8 cellular contexts compared by ENCODE assay signal in genomic region chr10:77603529-77603927, GRCh38. TPM values are rescaled to one million over a fixed set of nuclear protein-coding genes. Genes with fewer than 3 reads are reported as not detected.
DNase-seq lines count a peak whose midpoint lies in the region; ATAC-seq lines count a peak whose summit lies in the region.

No MANE protein-coding gene starts in this region.

- no peak overlapping the region for H3K4me3 Mint-ChIP-seq in activated T-helper 2 cell treated with anti-CD3 and anti-CD28 coated beads, Interferon-gamma antibody, Interleukin-2, Interleukin-4, amounts not matched to agents 10 μg/mL and 5 μg/mL and 100 μg/mL, durations not matched to agents 14 hours and 24 hours and 36 hours (ENCODE audit: low read depth)

- no peaks in the 10 kb centered on the region for H3K9me3 Mint-ChIP-seq in activated T-helper 2 cell treated with anti-CD3 and anti-CD28 coated beads, Interferon-gamma antibody, Interleukin-2, Interleukin-4, amounts not matched to agents 10 μg/mL and 5 μg/mL and 100 μg/mL, durations not matched to agents 14 hours and 24 hours and 36 hours

- ATAC-seq in GM21723 (IDR thresholded peaks at IDR 0.05; ENCODE audit: unreplicated experiment): peak; percentile 59
- peak; percentile 80 for ATAC-seq in left colon
- ATAC-seq in GM21737 (IDR thresholded peaks at IDR 0.05; ENCODE audit: unreplicated experiment): no peak

- intact Hi-C loops in left colon (cut with DNase I, micrococcal nuclease): no loop called here
- intact Hi-C loops in activated T-helper 2 cell treated with anti-CD3 and anti-CD28 coated beads, Interferon-gamma antibody, Interleukin-2, Interleukin-4, amounts not matched to agents 10 μg/mL and 5 μg/mL and 100 μg/mL, durations not matched to agents 14 hours and 24 hours and 36 hours (cut with micrococcal nuclease): no loop called here

- no peaks in the 10 kb centered on the region for H3K36me3 Mint-ChIP-seq in activated T-helper 2 cell treated with anti-CD3 and anti-CD28 coated beads, Interferon-gamma antibody, Interleukin-2, Interleukin-4, amounts not matched to agents 10 μg/mL and 5 μg/mL and 100 μg/mL, durations not matched to agents 14 hours and 24 hours and 36 hours (ENCODE audit: low read depth)

- DNase-seq in Caki2 (ENCODE audit: low read depth): peak; percentile 39
- peak; percentile 9 for DNase-seq in NCI-H82 treated with DMSO at 0.1 percent for 48 hours (lab: John Stamatoyannopoulos, UW; ENCODE audit: unreplicated experiment)
- peak; percentile 78 to 85 for DNase-seq in left colon
- DNase-seq in HT-29 (ENCODE audit: low spot score): no peak
- no peak for DNase-seq in NCI-H1417 treated with DMSO at 0.1 percent for 48 hours (lab: John Stamatoyannopoulos, UW)
- DNase-seq in activated T-helper 2 cell treated with anti-CD3 and anti-CD28 coated beads, Interferon-gamma antibody, Interleukin-2, Interleukin-4, amounts not matched to agents 10 μg/mL and 5 μg/mL and 100 μg/mL, durations not matched to agents 14 hours and 24 hours and 36 hours (ENCODE audit: low spot score): no peak

- no peak overlapping the region for H3K27ac Mint-ChIP-seq in activated T-helper 2 cell treated with anti-CD3 and anti-CD28 coated beads, Interferon-gamma antibody, Interleukin-2, Interleukin-4, amounts not matched to agents 10 μg/mL and 5 μg/mL and 100 μg/mL, durations not matched to agents 14 hours and 24 hours and 36 hours

- H3K4me1 Mint-ChIP-seq in activated T-helper 2 cell treated with anti-CD3 and anti-CD28 coated beads, Interferon-gamma antibody, Interleukin-2, Interleukin-4, amounts not matched to agents 10 μg/mL and 5 μg/mL and 100 μg/mL, durations not matched to agents 14 hours and 24 hours and 36 hours (ENCODE audit: low read depth): peaks cover 5% of the 10 kb centered on the region

- peaks cover 2% of the 10 kb centered on the region for H3K27me3 Mint-ChIP-seq in activated T-helper 2 cell treated with anti-CD3 and anti-CD28 coated beads, Interferon-gamma antibody, Interleukin-2, Interleukin-4, amounts not matched to agents 10 μg/mL and 5 μg/mL and 100 μg/mL, durations not matched to agents 14 hours and 24 hours and 36 hours (ENCODE audit: low read depth)

- in situ Hi-C loops in Caki2 (cut with HindIII; ENCODE audit: low pct_unique_long_range_greater_than_20kb, low sequenced_read_pairs): no loop called here

RNA-seq across cellular contexts. Expression of gene KCNMA1, which starts 34.1 kb away (rescaled TPM):
- total RNA-seq in Caki2 (2014; rRNA removed; shearing (Covaris generic); ENCODE audit: low replicate concordance): 6.2 and 12.8 TPM in 2 replicates
- 10 to 100 TPM; 49.9 to 76.2 TPM for total RNA-seq in left colon
- 0.08 TPM in 1 of 2 replicates, not detected in the other for total RNA-seq in HT-29 (2014; rRNA removed; shearing (Covaris generic))
- 0.14 and 0.21 TPM in 2 replicates for total RNA-seq in activated T-helper 2 cell treated with anti-CD3 and anti-CD28 coated beads, Interferon-gamma antibody, Interleukin-2, Interleukin-4, amounts not matched to agents 10 μg/mL and 5 μg/mL and 100 μg/mL, durations not matched to agents 14 hours and 24 hours and 36 hours

Comparison
In these comparisons a context has a peak if more than half of its experiments do, and no peak if none do; other contexts are left out.
1. DNase-seq: peak in Caki2 (single experiment), NCI-H82 treated with DMSO at 0.1 percent for 48 hours (single experiment) and left colon (2 of 2); none in HT-29 (single experiment), NCI-H1417 treated with DMSO at 0.1 percent for 48 hours (single experiment) and activated T-helper 2 cell treated with anti-CD3 and anti-CD28 coated beads, Interferon-gamma antibody, Interleukin-2, Interleukin-4, amounts not matched to agents 10 μg/mL and 5 μg/mL and 100 μg/mL, durations not matched to agents 14 hours and 24 hours and 36 hours (single experiment).